In genomic region chr5:172548311-172548731, GRCh38 we compare ENCODE assay signal across 1 cellular context.
TF ChIP-seq lines count a peak whose summit lies in the region.

No MANE protein-coding gene starts in this region.

TF ChIP-seq in neural cell, 6 proteins besides CTCF, POLR2A, EP300 and RAD21 (continued from another document):
- no peak for TF ChIP-seq REST (IDR thresholded peaks at IDR 0.05; ENCODE audit: borderline replicate concordance)
- TF ChIP-seq POLR2AphosphoS5 (IDR thresholded peaks at IDR 0.05) = no peak
